8 cellular contexts compared by ENCODE assay signal in genomic region chr10:17616403-17617030, GRCh38. TPM values are rescaled to one million over a fixed set of nuclear protein-coding genes. Genes with fewer than 3 reads are reported as not detected.
A peak's percentile ranks its signal among the peaks of the same experiment; 100 is the strongest.
DNase-seq lines count a peak whose midpoint lies in the region; ATAC-seq and TF ChIP-seq lines count a peak whose summit lies in the region.

No MANE protein-coding gene starts in this region.

- no peak; the same call in 1 of the 2 replicates for TF ChIP-seq RAD21 in SK-N-SH (IDR thresholded peaks at IDR 0.05; ENCODE audit: low read length)

- peaks cover 37% of the 10 kb centered on the region for H3K79me2 ChIP-seq in SK-N-SH (ENCODE audit: insufficient read depth)

- H2AFZ ChIP-seq in SK-N-SH (ENCODE audit: low read depth), result peak overlapping the region; percentile 79

- TF ChIP-seq EP300 in SK-N-SH (IDR thresholded peaks at IDR 0.05; ENCODE audit: borderline replicate concordance in 1 of 2, low read depth in 1 of 2, low read length in 1 of 2), result no peak

- H3K4me1 ChIP-seq in SK-N-SH (ENCODE audit: control insufficient read depth in 1 of 2, insufficient read depth in 2 of 2, low read depth in 1 of 2, low read length in 1 of 2) (no peaks in the 10 kb centered on the region), ascending aorta (peaks cover 0 to 15% of the 10 kb centered on the region in 2 donors), right cardiac atrium (ENCODE audit: control insufficient read depth, insufficient read depth, low read length) (no peaks in the 10 kb centered on the region), psoas muscle (no peaks in the 10 kb centered on the region)

- CTCF ChIA-PET in SK-N-SH (lab: Yijun Ruan, JAX), result interaction anchor here (0.5 to 1.9 kb wide), 8 partner anchors 8 to 622 kb away, joined by 3 to 10 read pairs (median 3); partner anchors contain the start of gene STAM

- ATAC-seq in GM19324 (IDR thresholded peaks at IDR 0.05; ENCODE audit: low FRiP score, unreplicated experiment), result peak; percentile 46
- peak; percentile 36 for ATAC-seq in HG03342 (IDR thresholded peaks at IDR 0.05; ENCODE audit: unreplicated experiment)
- ATAC-seq in right cardiac atrium, result peak; percentile 90 to 93
- ATAC-seq in psoas muscle, result peak; percentile 88 to 94 (median 92)

- H3K27ac ChIP-seq in SK-N-SH (ENCODE audit: low read depth in 2 of 2, low read length in 1 of 2) (peak overlapping the region; percentile 60 to 72), ascending aorta (peak overlapping the region; percentile 90 to 95), right cardiac atrium (ENCODE audit: low read length) (peak overlapping the region; percentile 75), psoas muscle (peak overlapping the region; percentile 99)

- H3K9me3 ChIP-seq in SK-N-SH (no peaks in the 10 kb centered on the region), ascending aorta (no peaks in the 10 kb centered on the region), right cardiac atrium (ENCODE audit: control insufficient read depth, low read length) (no peaks in the 10 kb centered on the region), psoas muscle (no peaks in the 10 kb centered on the region)

- WGBS in SK-N-SH (ENCODE audit: low lambda C conversion rate), result 11% methylated on average over 19 of the region's 48 CpGs
- WGBS in right cardiac atrium, result 3% methylated on average over 48 of the region's 48 CpGs
- WGBS in psoas muscle, 3 donors, result 2 to 3% (median 2%) methylated on average over 32 to 48 of the region's 48 CpGs

- H3K9ac ChIP-seq in SK-N-SH, result peak overlapping the region; percentile 73

- no peaks in the 10 kb centered on the region for H3K9me2 ChIP-seq in SK-N-SH

- intact Hi-C loops in ascending aorta (cut with DNase I) (loop anchor here (1.0 to 10.0 kb wide), 2 partner anchors 27 to 618 kb away; no protein-coding TSS in a partner anchor), right cardiac atrium (cut with DNase I) (loop anchor here in 1 of 4 donors (10.0 kb wide), 1 partner anchor 118 kb away; no protein-coding TSS in a partner anchor), psoas muscle (cut with DNase I) (loop anchor here (2.0 to 10.0 kb wide), 3 partner anchors 26 to 58 kb away; no protein-coding TSS in a partner anchor)

- H3K27me3 ChIP-seq in SK-N-SH (ENCODE audit: insufficient read depth) (no peaks in the 10 kb centered on the region), ascending aorta (no peaks in the 10 kb centered on the region), right cardiac atrium (ENCODE audit: control insufficient read depth, insufficient read depth) (no peaks in the 10 kb centered on the region), psoas muscle (ENCODE audit: insufficient read depth in 3 of 3, low read length in 2 of 3) (no peaks in the 10 kb centered on the region)

- no peaks in the 10 kb centered on the region for H3K36me3 ChIP-seq in SK-N-SH (replicated peaks in 1 of 2; ENCODE audit: control insufficient read depth in 1 of 2, insufficient read depth in 2 of 2, low read length in 1 of 2)
- peaks cover 0 to 6% of the 10 kb centered on the region in 2 donors for H3K36me3 ChIP-seq in ascending aorta
- peaks cover 0 to 10% of the 10 kb centered on the region in 2 donors for H3K36me3 ChIP-seq in psoas muscle (ENCODE audit: insufficient read depth in 1 of 2, low read depth in 1 of 2)

- peaks cover 4% of the 10 kb centered on the region for H3F3A ChIP-seq in SK-N-SH (replicated peaks; ENCODE audit: insufficient read depth)

- H4K20me1 ChIP-seq in SK-N-SH (ENCODE audit: insufficient read depth), result no peaks in the 10 kb centered on the region

- H3K4me2 ChIP-seq in SK-N-SH, result peak overlapping the region; percentile 83

- DNase-seq in C1 segment of cervical spinal cord (lab: John Stamatoyannopoulos, UW), result peak in 11 of 14 donors; percentile 1 to 58 (median 35)
- peak; percentile 84 for DNase-seq in SK-N-SH
- DNase-seq in ascending aorta (ENCODE audit: low spot score in 2 of 2), result peak; percentile 45 to 92
- peak; percentile 81 to 91 (median 91) for DNase-seq in right cardiac atrium
- DNase-seq in psoas muscle, result peak; percentile 85 to 92
- no peak for DNase-seq in NCI-H774 (lab: John Stamatoyannopoulos, UW)

- H3K4me3 ChIP-seq in SK-N-SH (ENCODE audit: low read depth in 2 of 2, low read length in 1 of 2), result peak overlapping the region; percentile 66 to 84
- peak overlapping the region; percentile 73 to 75 for H3K4me3 ChIP-seq in ascending aorta
- H3K4me3 ChIP-seq in right cardiac atrium (ENCODE audit: low read length), result peak overlapping the region; percentile 80
- peak overlapping the region; percentile 98 for H3K4me3 ChIP-seq in psoas muscle

- POLR2A ChIA-PET in SK-N-SH (lab: Yijun Ruan, JAX), result interaction anchor here (3.0 kb wide), 1 partner anchor 28 kb away, joined by 32 read pairs; the partner anchor contains the start of gene STAM

- TF ChIP-seq CTCF in SK-N-SH (IDR thresholded peaks at IDR 0.05) (no peak), ascending aorta (IDR thresholded peaks at IDR 0.05) (no peak), psoas muscle (IDR thresholded peaks at IDR 0.05) (no peak)

TF ChIP-seq in SK-N-SH, 30 proteins besides CTCF, POLR2A, EP300 and RAD21:
- TF ChIP-seq MAX (IDR thresholded peaks at IDR 0.05; ENCODE audit: low read depth), result 0 out of 2 replicates have a peak, but pooled peaks have one; percentile 15
- 0 out of 2 replicates have a peak, but pooled peaks have one; percentile 21 for TF ChIP-seq TEAD4 (IDR thresholded peaks at IDR 0.05; ENCODE audit: borderline replicate concordance, insufficient read depth)
- TF ChIP-seq FOXM1 (IDR thresholded peaks at IDR 0.05; ENCODE audit: low read depth), result no peak
- TF ChIP-seq SIN3A (IDR thresholded peaks at IDR 0.05; ENCODE audit: borderline replicate concordance, low read depth, low read length), result 0 out of 2 replicates have a peak, but pooled peaks have one; percentile 27
- TF ChIP-seq RFX5 (IDR thresholded peaks at IDR 0.05; ENCODE audit: low read length), result 0 out of 2 replicates have a peak, but pooled peaks have one; percentile 34

RNA-seq across cellular contexts. Expression of gene HACD1, which starts 0.7 kb away (rescaled TPM):
- polyA plus RNA-seq in SK-N-SH (2012; rRNA removed), result 23.9 and 31.7 TPM in 2 replicates
- 31.7 and 47.3 TPM in 2 replicates for polyA plus RNA-seq in SK-N-SH (2012; cell fraction: cytosol; rRNA removed)
- polyA plus RNA-seq in SK-N-SH (2012; cell fraction: nucleus; rRNA removed), result 21.4 and 30.2 TPM in 2 replicates
- total RNA-seq in ascending aorta, result 41.6 TPM
- total RNA-seq in right cardiac atrium, result 100 to 1,000 TPM; 107 to 165 (median 160) TPM
- 113 TPM for polyA plus RNA-seq in right cardiac atrium
- 10 to 100 TPM; 35.7 to 61.8 (median 38.9) TPM for total RNA-seq in psoas muscle
- 10 to 100 TPM; 23.4 to 32.5 (median 24.3) TPM for polyA plus RNA-seq in psoas muscle

RNA-seq across cellular contexts. Expression of gene STAM, which starts 27.4 kb away (rescaled TPM):
- 19.1 and 23.9 TPM in 2 replicates for polyA plus RNA-seq in SK-N-SH (2012; rRNA removed)
- polyA plus RNA-seq in SK-N-SH (2012; cell fraction: cytosol; rRNA removed), result 19.9 and 21.8 TPM in 2 replicates
- polyA plus RNA-seq in SK-N-SH (2012; cell fraction: nucleus; rRNA removed), result 16.4 and 22.2 TPM in 2 replicates
- 1.5 TPM for total RNA-seq in ascending aorta
- 10 to 100 TPM; 25.2 to 37.9 (median 35.5) TPM for total RNA-seq in right cardiac atrium
- 16.8 TPM for polyA plus RNA-seq in right cardiac atrium
- total RNA-seq in psoas muscle, result 10 to 100 TPM; 22.1 to 42.4 (median 36.1) TPM
- 10 to 100 TPM; 16.3 to 31.9 (median 20.0) TPM for polyA plus RNA-seq in psoas muscle

Comparison
In these comparisons a context has a peak if more than half of its experiments do, and no peak if none do; other contexts are left out.
1. ATAC-seq: peak in every context shown above with its lines; median percentile 92 in psoas muscle; 92 in right cardiac atrium; 46 in GM19324; 36 in HG03342.